ENCODE assay signal across 8 cellular contexts in genomic region chr2:185291035-185291647, GRCh38.
A peak's percentile ranks its signal among the peaks of the same experiment; 100 is the strongest.
DNase-seq lines count a peak whose midpoint lies in the region; ATAC-seq and TF ChIP-seq lines count a peak whose summit lies in the region.

No MANE protein-coding gene starts in this region.

- H3K4me1 Mint-ChIP-seq in activated T-cell treated with anti-CD3 and anti-CD28 coated beads, Interleukin-2, amount 50 U/mL, for 24 hours (ENCODE audit: low read depth) = no peaks in the 10 kb centered on the region

- no peaks in the 10 kb centered on the region for H3K27me3 Mint-ChIP-seq in activated T-cell treated with anti-CD3 and anti-CD28 coated beads, Interleukin-2, amount 50 U/mL, for 24 hours

- no peaks in the 10 kb centered on the region for H3K36me3 ChIP-seq in adipocyte (ENCODE audit: control insufficient read depth, insufficient read depth, low read length, severe bottlenecking)

- H3K4me3 Mint-ChIP-seq in activated T-cell treated with anti-CD3 and anti-CD28 coated beads, Interleukin-2, amount 50 U/mL, for 24 hours = no peak overlapping the region

- no peak overlapping the region for H3K4me3 ChIP-seq in adipocyte (ENCODE audit: low read length)
- no peak overlapping the region for H3K4me3 ChIP-seq in lower leg skin (ENCODE audit: low read depth, poor library complexity, severe bottlenecking)

- 50 to 55% methylated on average over 7 of the region's 7 CpGs for WGBS in lower leg skin, 2 donors

- H3K9me3 Mint-ChIP-seq in activated T-cell treated with anti-CD3 and anti-CD28 coated beads, Interleukin-2, amount 50 U/mL, for 24 hours = no peaks in the 10 kb centered on the region

- no peak overlapping the region for H3K27ac Mint-ChIP-seq in activated T-cell treated with anti-CD3 and anti-CD28 coated beads, Interleukin-2, amount 50 U/mL, for 24 hours

- DNase-seq in AG09319 (ENCODE audit: extremely low read depth, low read depth) = no peak
- no peak for DNase-seq in GM13976 (ENCODE audit: low spot score)
- DNase-seq in MV-4-11 (lab: John Stamatoyannopoulos, UW) = peak; percentile 51
- peak; percentile 71 for DNase-seq in adipocyte (ENCODE audit: low read depth)
- peak; percentile 91 for DNase-seq in islet precursor cell
- no peak for DNase-seq in lower leg skin (ENCODE audit: low spot score in 2 of 2)
- DNase-seq in activated T-cell treated with anti-CD3 and anti-CD28 coated beads, Interleukin-2, amount 50 U/mL, for 24 hours = no peak

- no peaks in the 10 kb centered on the region for H3K27me3 ChIP-seq in adipocyte (replicated peaks; ENCODE audit: control insufficient read depth, insufficient read depth, low read length)

- H3K9me3 ChIP-seq in adipocyte (ENCODE audit: control insufficient read depth, low read length) = no peaks in the 10 kb centered on the region

- ATAC-seq in HG02642 (IDR thresholded peaks at IDR 0.05; ENCODE audit: poor library complexity, unreplicated experiment) = peak; percentile 98

- H3K4me1 ChIP-seq in adipocyte (ENCODE audit: control insufficient read depth, insufficient read depth, low read length) = no peaks in the 10 kb centered on the region

- TF ChIP-seq CTCF in AG09319 (IDR thresholded peaks at IDR 0.05; ENCODE audit: low read depth, low read length) = peak; percentile 12
- peak; percentile 70 for TF ChIP-seq CTCF in GM13976 (IDR thresholded peaks at IDR 0.05; ENCODE audit: borderline replicate concordance, control extremely low read depth, extremely low read depth, insufficient read depth, missing control alignments)
- no peak for TF ChIP-seq CTCF in lower leg skin (IDR thresholded peaks at IDR 0.05)

- TF ChIP-seq POLR2A in lower leg skin (IDR thresholded peaks at IDR 0.05) = no peak

- H3K36me3 Mint-ChIP-seq in activated T-cell treated with anti-CD3 and anti-CD28 coated beads, Interleukin-2, amount 50 U/mL, for 24 hours (ENCODE audit: low read depth) = no peaks in the 10 kb centered on the region

- H3K9ac ChIP-seq in adipocyte (ENCODE audit: low read length) = no peak overlapping the region

- intact Hi-C loops in lower leg skin (cut with DNase I; ENCODE audit: low total_unique reads) = no loop called here

- in situ Hi-C loops in GM13976 (cut with MboI; ENCODE audit: low sequenced_read_pairs, unreplicated experiment) = no loop called here

Comparison
In these comparisons a context has a peak if more than half of its experiments do, and no peak if none do; other contexts are left out.
1. DNase-seq: peak in MV-4-11 (single experiment), adipocyte (single experiment) and islet precursor cell (single experiment); none in AG09319 (single experiment), GM13976 (single experiment), lower leg skin (0 of 2) and activated T-cell treated with anti-CD3 and anti-CD28 coated beads, Interleukin-2, amount 50 U/mL, for 24 hours (single experiment).
2. CTCF ChIP-seq: peak in AG09319 (single experiment) and GM13976 (single experiment); none in lower leg skin (0 of 3).